In genomic region chr9:76107487-76107886, GRCh38 we compare ENCODE assay signal across 19 cellular contexts.
DNase-seq lines count a peak whose midpoint lies in the region; ATAC-seq and TF ChIP-seq lines count a peak whose summit lies in the region.
"Had no signal": no experiment of that assay in that cellular context is flagged by ENCODE, and none has a peak within 500 bp of the region (broad histone marks: within the 10 kb centered on the region; RNA-seq: fewer than 3 reads in every experiment).

No MANE protein-coding gene starts in this region.

- no peak for TF ChIP-seq CTCF in thoracic aorta (IDR thresholded peaks at IDR 0.05)

- no peaks in the 10 kb centered on the region for H3K9me3 ChIP-seq in thoracic aorta
- H3K9me3 ChIP-seq: adrenal gland had no signal

- peaks cover 55 to 96% of the 10 kb centered on the region in 2 donors for H3K4me1 ChIP-seq in thoracic aorta (ENCODE audit: control insufficient read depth in 1 of 2, low read depth in 2 of 2)
- H3K4me1 ChIP-seq: adrenal gland had no signal

- no peaks in the 10 kb centered on the region for H3K27me3 ChIP-seq in thoracic aorta (replicated peaks; ENCODE audit: insufficient read depth)
- H3K27me3 ChIP-seq: adrenal gland had no signal

- peak; percentile 94 for ATAC-seq in thoracic aorta (ENCODE audit: insufficient number of reproducible peaks, low FRiP score, low read depth)
- no peak for ATAC-seq in GM18873 (IDR thresholded peaks at IDR 0.05; ENCODE audit: low FRiP score, unreplicated experiment)
- ATAC-seq: activated T-cell treated with anti-CD3 and anti-CD28 coated beads, Interleukin-2, amount 50 U/mL, for 4 hours; left colon had no signal

- no peak overlapping the region for H3K4me3 ChIP-seq in thoracic aorta
- H3K4me3 ChIP-seq: adrenal gland, smooth muscle cell had no signal

- DNase-seq in OCI-M1 (lab: John Stamatoyannopoulos, UW) (peak; percentile 11), fibroblast of gingiva (ENCODE audit: low read depth) (peak; percentile 73), medulla oblongata (ENCODE audit: extremely low spot score) (peak; percentile 82), thoracic aorta (ENCODE audit: low spot score) (peak; percentile 66), GM19240 (ENCODE audit: insufficient read length, low spot score) (no peak), HCEC 1CT (no peak), NCI-H2107 (lab: John Stamatoyannopoulos, UW) (no peak)
- DNase-seq: activated CD4-positive, alpha-beta T cell treated with anti-CD3 and anti-CD28 coated beads, Interleukin-2, amount 50 U/mL, for 4 hours; activated T-cell treated with anti-CD3 and anti-CD28 coated beads, Interleukin-2, amount 50 U/mL, for 4 hours; adrenal gland; CD4-positive, CD25-positive, alpha-beta regulatory T cell; dermis blood vessel endothelial cell; left colon; NCI-H1092; NCI-H82 had no signal

- peak overlapping the region; percentile 87 to 92 for H3K27ac ChIP-seq in thoracic aorta
- H3K27ac ChIP-seq: adrenal gland, epithelial cell of prostate, HL-60 had no signal

- H3K36me3 ChIP-seq in thoracic aorta: no peaks in the 10 kb centered on the region
- H3K36me3 ChIP-seq: adrenal gland had no signal

Comparison
In these comparisons a context has a peak if more than half of its experiments do, and no peak if none do; other contexts are left out.
1. DNase-seq: peak in OCI-M1 (single experiment), fibroblast of gingiva (single experiment), medulla oblongata (single experiment) and thoracic aorta (single experiment); none in GM19240 (single experiment), HCEC 1CT (single experiment) and NCI-H2107 (single experiment).